Comparison of ENCODE assay signal across 1 cellular context in the genomic region with DNA sequence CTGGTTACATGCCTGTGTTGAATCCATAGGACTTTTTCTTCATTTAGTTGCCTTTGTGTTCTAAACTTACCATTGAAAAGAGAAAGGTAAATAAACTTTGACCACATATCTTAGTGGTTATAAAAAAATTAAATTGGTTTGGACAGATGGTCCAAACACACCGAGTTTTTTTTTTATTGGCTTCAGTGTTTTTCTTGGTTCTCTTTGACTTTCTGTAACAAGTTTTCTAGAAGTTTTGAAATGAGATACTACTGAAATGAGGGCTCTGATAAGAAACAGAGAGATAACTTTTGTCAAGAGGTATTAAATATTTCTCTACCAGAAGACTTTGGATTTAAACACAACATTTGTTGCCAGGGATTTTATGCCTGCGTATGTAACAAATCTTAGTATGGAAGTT.
TF ChIP-seq lines count a peak whose summit lies in the region.

No MANE protein-coding gene starts in this region.

TF ChIP-seq in A549, 52 proteins besides CTCF, POLR2A, EP300 and RAD21 (continued from another document):
- TF ChIP-seq HMGXB4 (CRISPR knock-in tag; IDR thresholded peaks at IDR 0.05; ENCODE audit: borderline replicate concordance): no peak
- TF ChIP-seq CEBPB (IDR thresholded peaks at IDR 0.05): no peak
- TF ChIP-seq RNF2 (IDR thresholded peaks at IDR 0.05; ENCODE audit: borderline replicate concordance, low read depth): no peak
- TF ChIP-seq ZSCAN20 (CRISPR knock-in tag; IDR thresholded peaks at IDR 0.05): no peak
- no peak for TF ChIP-seq RFX5 (IDR thresholded peaks at IDR 0.05)
- TF ChIP-seq HOXB13 (CRISPR knock-in tag; IDR thresholded peaks at IDR 0.05; ENCODE audit: low read depth): no peak
- TF ChIP-seq PHF8 (IDR thresholded peaks at IDR 0.05; ENCODE audit: borderline replicate concordance, low read depth): no peak
- TF ChIP-seq CHD4 (IDR thresholded peaks at IDR 0.05; ENCODE audit: borderline replicate concordance): no peak
- no peak for TF ChIP-seq SMC3 (IDR thresholded peaks at IDR 0.05)
- TF ChIP-seq, protein P1, sequence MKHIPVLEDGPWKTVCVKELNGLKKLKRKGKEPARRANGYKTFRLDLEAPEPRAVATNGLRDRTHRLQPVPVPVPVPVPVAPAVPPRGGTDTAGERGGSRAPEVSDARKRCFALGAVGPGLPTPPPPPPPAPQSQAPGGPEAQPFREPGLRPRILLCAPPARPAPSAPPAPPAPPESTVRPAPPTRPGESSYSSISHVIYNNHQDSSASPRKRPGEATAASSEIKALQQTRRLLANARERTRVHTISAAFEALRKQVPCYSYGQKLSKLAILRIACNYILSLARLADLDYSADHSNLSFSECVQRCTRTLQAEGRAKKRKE (CRISPR knock-in tag; IDR thresholded peaks at IDR 0.05; ENCODE audit: low read depth): no peak
- TF ChIP-seq, protein P2, sequence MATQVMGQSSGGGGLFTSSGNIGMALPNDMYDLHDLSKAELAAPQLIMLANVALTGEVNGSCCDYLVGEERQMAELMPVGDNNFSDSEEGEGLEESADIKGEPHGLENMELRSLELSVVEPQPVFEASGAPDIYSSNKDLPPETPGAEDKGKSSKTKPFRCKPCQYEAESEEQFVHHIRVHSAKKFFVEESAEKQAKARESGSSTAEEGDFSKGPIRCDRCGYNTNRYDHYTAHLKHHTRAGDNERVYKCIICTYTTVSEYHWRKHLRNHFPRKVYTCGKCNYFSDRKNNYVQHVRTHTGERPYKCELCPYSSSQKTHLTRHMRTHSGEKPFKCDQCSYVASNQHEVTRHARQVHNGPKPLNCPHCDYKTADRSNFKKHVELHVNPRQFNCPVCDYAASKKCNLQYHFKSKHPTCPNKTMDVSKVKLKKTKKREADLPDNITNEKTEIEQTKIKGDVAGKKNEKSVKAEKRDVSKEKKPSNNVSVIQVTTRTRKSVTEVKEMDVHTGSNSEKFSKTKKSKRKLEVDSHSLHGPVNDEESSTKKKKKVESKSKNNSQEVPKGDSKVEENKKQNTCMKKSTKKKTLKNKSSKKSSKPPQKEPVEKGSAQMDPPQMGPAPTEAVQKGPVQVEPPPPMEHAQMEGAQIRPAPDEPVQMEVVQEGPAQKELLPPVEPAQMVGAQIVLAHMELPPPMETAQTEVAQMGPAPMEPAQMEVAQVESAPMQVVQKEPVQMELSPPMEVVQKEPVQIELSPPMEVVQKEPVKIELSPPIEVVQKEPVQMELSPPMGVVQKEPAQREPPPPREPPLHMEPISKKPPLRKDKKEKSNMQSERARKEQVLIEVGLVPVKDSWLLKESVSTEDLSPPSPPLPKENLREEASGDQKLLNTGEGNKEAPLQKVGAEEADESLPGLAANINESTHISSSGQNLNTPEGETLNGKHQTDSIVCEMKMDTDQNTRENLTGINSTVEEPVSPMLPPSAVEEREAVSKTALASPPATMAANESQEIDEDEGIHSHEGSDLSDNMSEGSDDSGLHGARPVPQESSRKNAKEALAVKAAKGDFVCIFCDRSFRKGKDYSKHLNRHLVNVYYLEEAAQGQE (IDR thresholded peaks at IDR 0.05): no peak
- TF ChIP-seq RCOR1 (IDR thresholded peaks at IDR 0.05; ENCODE audit: low read depth, low read length): no peak
- TF ChIP-seq POLR2AphosphoS2 (conservative IDR thresholded peaks at IDR 0.05; ENCODE audit: low read length): no peak
